ENCODE assay signal across 2 cellular contexts in genomic region chr11:28837599-28837998, GRCh38.
TF ChIP-seq lines count a peak whose summit lies in the region.

No MANE protein-coding gene starts in this region.

TF ChIP-seq in GM23338, 12 proteins besides CTCF, POLR2A, EP300 and RAD21 (continued from another document):
- no peak for TF ChIP-seq ZNF462 (CRISPR knock-in tag; IDR thresholded peaks at IDR 0.05)
- no peak for TF ChIP-seq ZNF331 (CRISPR knock-in tag; IDR thresholded peaks at IDR 0.05; ENCODE audit: low read depth)
- no peak for TF ChIP-seq EZH2phosphoT487 (IDR thresholded peaks at IDR 0.05; ENCODE audit: unreplicated experiment)
- no peak for TF ChIP-seq EZH2 (IDR thresholded peaks at IDR 0.05; ENCODE audit: low read depth, unreplicated experiment)
- TF ChIP-seq STAT1 (IDR thresholded peaks at IDR 0.05; ENCODE audit: unreplicated experiment), result no peak
- no peak for TF ChIP-seq CREB1 (CRISPR knock-in tag; IDR thresholded peaks at IDR 0.05; ENCODE audit: low read depth)
- TF ChIP-seq ZNF114 (CRISPR knock-in tag; IDR thresholded peaks at IDR 0.05), result no peak
- TF ChIP-seq REST (IDR thresholded peaks at IDR 0.05; ENCODE audit: unreplicated experiment), result no peak
- no peak for TF ChIP-seq POLR2AphosphoS5 (IDR thresholded peaks at IDR 0.05; ENCODE audit: low read depth)
- no peak for TF ChIP-seq NANOG (IDR thresholded peaks at IDR 0.05; ENCODE audit: borderline replicate concordance)
- TF ChIP-seq ETS1 (IDR thresholded peaks at IDR 0.05), result no peak

TF ChIP-seq in SK-N-SH, 30 proteins besides CTCF, POLR2A, EP300 and RAD21 (continued from another document):
- TF ChIP-seq YY1 (IDR thresholded peaks at IDR 0.05; ENCODE audit: low read depth), result no peak
- TF ChIP-seq NFIC (IDR thresholded peaks at IDR 0.05; ENCODE audit: borderline replicate concordance), result no peak
- no peak for TF ChIP-seq TAF1 (IDR thresholded peaks at IDR 0.05; ENCODE audit: borderline replicate concordance, low read depth, low read length)
